ENCODE assay signal across 13 cellular contexts in the genomic region with DNA sequence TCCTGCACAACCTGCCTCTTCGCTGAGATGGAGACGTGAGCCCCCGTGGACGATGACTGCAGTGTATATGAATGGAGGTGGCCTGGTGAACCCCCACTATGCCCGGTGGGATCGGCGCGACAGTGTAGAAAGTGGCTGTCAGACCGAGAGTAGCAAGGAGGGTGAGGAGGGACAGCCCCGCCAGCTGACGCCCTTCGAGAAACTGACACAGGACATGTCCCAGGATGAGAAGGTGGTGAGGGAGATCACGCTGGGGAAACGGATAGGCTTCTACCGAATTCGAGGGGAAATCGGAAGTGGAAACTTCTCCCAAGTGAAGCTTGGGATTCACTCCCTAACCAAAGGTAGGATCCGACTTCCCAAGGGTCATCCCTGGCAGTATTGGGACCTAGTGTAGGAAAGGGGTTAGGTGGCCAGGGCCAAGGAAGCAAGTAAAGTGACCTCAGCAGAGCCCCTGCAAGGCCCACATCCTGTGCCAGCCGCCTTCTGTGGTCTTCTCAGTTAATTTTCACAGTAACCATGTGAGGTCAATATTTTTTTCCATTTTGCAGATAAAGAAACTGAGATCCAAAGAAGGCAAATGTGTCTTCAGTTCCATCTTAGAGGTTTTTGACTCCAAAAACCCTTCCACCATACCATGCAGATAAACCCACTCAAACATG. TPM values are rescaled to one million over a fixed set of nuclear protein-coding genes. Genes with fewer than 3 reads are reported as not detected.
DNase-seq lines count a peak whose midpoint lies in the region; ATAC-seq lines count a peak whose summit lies in the region.
"Had no signal": no experiment of that assay in that cellular context is flagged by ENCODE, and none has a peak within 500 bp of the region (broad histone marks: within the 10 kb centered on the region; RNA-seq: fewer than 3 reads in every experiment).

No MANE protein-coding gene starts in this region.

- H3K79me2 ChIP-seq in mesendoderm (ENCODE audit: control insufficient read depth, insufficient read depth, low read length) = no peaks in the 10 kb centered on the region

- H3K4me3 ChIP-seq in mesendoderm (ENCODE audit: low read length) = no peak overlapping the region
- H3K4me3 ChIP-seq: SJCRH30 had no signal

- H3K36me3 ChIP-seq in mesendoderm (ENCODE audit: control insufficient read depth, insufficient read depth, low read length) = no peaks in the 10 kb centered on the region
- H3K36me3 ChIP-seq: SJCRH30 had no signal

- no peak overlapping the region for H3K4me2 ChIP-seq in mesendoderm (ENCODE audit: low read length)

- H4K5ac ChIP-seq in mesendoderm (ENCODE audit: low read length) = no peak overlapping the region

- no peak overlapping the region for H3K9ac ChIP-seq in mesendoderm (ENCODE audit: low read length)

- intact Hi-C loops in left ventricle myocardium superior (cut with micrococcal nuclease) = no loop called here
- intact Hi-C loops in head of caudate nucleus (cut with DNase I) = no loop called here

- no peak overlapping the region for H3K18ac ChIP-seq in mesendoderm (ENCODE audit: low read length)

- no peaks in the 10 kb centered on the region for H3K27me3 ChIP-seq in mesendoderm (ENCODE audit: insufficient read depth, low read length, poor library complexity)
- H3K27me3 ChIP-seq: SJCRH30 had no signal

- no peak for DNase-seq in mesendoderm
- no peak for DNase-seq in NCI-H2029 (lab: John Stamatoyannopoulos, UW)
- no peak for DNase-seq in left ventricle myocardium superior
- no peak for DNase-seq in head of caudate nucleus
- DNase-seq: activated naive CD4-positive, alpha-beta T cell treated with Interleukin-2 at 50 U/mL for 16 hours; DMS53; HCEC 1CT; mesenchymal stem cell; SJCRH30 had no signal

- no peak overlapping the region for H2BK120ac ChIP-seq in mesendoderm (ENCODE audit: low read depth, low read length)

- H2AK5ac ChIP-seq in mesendoderm (ENCODE audit: low read length) = no peak overlapping the region

- no peak overlapping the region for H3K23ac ChIP-seq in mesendoderm (ENCODE audit: low read length)

- no peak overlapping the region for H3K4ac ChIP-seq in mesendoderm (ENCODE audit: low read depth, low read length)

- H3K79me1 ChIP-seq in mesendoderm (ENCODE audit: low read length) = no peaks in the 10 kb centered on the region

- no CpG with 5 or more reads among the region's 19 CpGs for WGBS in mesendoderm (ENCODE audit: extremely low coverage, insufficient coverage, low lambda C conversion rate)

- no peak overlapping the region for H3K56ac ChIP-seq in mesendoderm (ENCODE audit: low read length)

- no peak overlapping the region for H2BK15ac ChIP-seq in mesendoderm (replicated peaks; ENCODE audit: low read depth)

- H2BK5ac ChIP-seq in mesendoderm (ENCODE audit: low read length) = no peak overlapping the region

- H4K8ac ChIP-seq in mesendoderm (ENCODE audit: low read depth, low read length) = no peak overlapping the region

- ATAC-seq in GM18499 (IDR thresholded peaks at IDR 0.05; ENCODE audit: insufficient read depth, unreplicated experiment) (peak; percentile 37), GM19438 (IDR thresholded peaks at IDR 0.05; ENCODE audit: low read depth, unreplicated experiment) (peak; percentile 59), HG02870 (IDR thresholded peaks at IDR 0.05; ENCODE audit: unreplicated experiment) (peak; percentile 57), HG03558 (IDR thresholded peaks at IDR 0.05; ENCODE audit: extremely low read depth, unreplicated experiment) (peak; percentile 37), left ventricle myocardium superior (no peak)

- H3K4me1 ChIP-seq in mesendoderm (ENCODE audit: control insufficient read depth, low read depth, low read length) = no peaks in the 10 kb centered on the region

- H3K27ac ChIP-seq in mesendoderm (ENCODE audit: low read depth, low read length) = no peak overlapping the region
- H3K27ac ChIP-seq: SJCRH30 had no signal

RNA-seq across cellular contexts. Expression of a gene that starts 53.8 kb away (rescaled TPM):
- 0.03 TPM for polyA plus RNA-seq in mesendoderm (2013, experiment 1 of 2)
- polyA plus RNA-seq in mesendoderm (2013, experiment 2 of 2) = 0.03 TPM
- 0.20 TPM for total RNA-seq in left ventricle myocardium superior
